Comparison of ENCODE assay signal across 1 cellular context in genomic region chr2:126975671-126976655, GRCh38.
TF ChIP-seq lines count a peak whose summit lies in the region.

No MANE protein-coding gene starts in this region.

TF ChIP-seq in HepG2, 621 proteins besides CTCF, POLR2A, EP300 and RAD21 (continued from another document and continues in another):
- TF ChIP-seq DR1 (CRISPR knock-in tag; IDR thresholded peaks at IDR 0.05) (0 out of 2 replicates have a peak, but pooled peaks have one; percentile 13), ZMYM3 (CRISPR knock-in tag; IDR thresholded peaks at IDR 0.05) (peak; percentile 56; the same call in 1 of the 2 replicates), CENPT (CRISPR knock-in tag; IDR thresholded peaks at IDR 0.05; ENCODE audit: low read depth) (no peak), ZNF660 (CRISPR knock-in tag; IDR thresholded peaks at IDR 0.05; ENCODE audit: borderline replicate concordance, low read depth) (no peak), IKZF4 (CRISPR knock-in tag; IDR thresholded peaks at IDR 0.05; ENCODE audit: borderline replicate concordance, low read depth, not compliant biosample characterization) (no peak), ZNF274 (CRISPR knock-in tag; IDR thresholded peaks at IDR 0.05) (no peak), MED8 (CRISPR knock-in tag; IDR thresholded peaks at IDR 0.05; ENCODE audit: insufficient replicate concordance) (peak; percentile 31), TBX2 (CRISPR knock-in tag; IDR thresholded peaks at IDR 0.05; ENCODE audit: borderline replicate concordance) (peak; percentile 22; the same call in 1 of the 2 replicates), KDM5B (CRISPR knock-in tag; IDR thresholded peaks at IDR 0.05; ENCODE audit: borderline replicate concordance) (0 out of 2 replicates have a peak, but pooled peaks have one; percentile 27), REPIN1 (CRISPR knock-in tag; IDR thresholded peaks at IDR 0.05; ENCODE audit: borderline replicate concordance, low read depth) (no peak), RBAK (CRISPR knock-in tag; IDR thresholded peaks at IDR 0.05) (no peak), ZNF891 (CRISPR knock-in tag; IDR thresholded peaks at IDR 0.05) (no peak), ZNF678 (CRISPR knock-in tag; IDR thresholded peaks at IDR 0.05) (no peak), NAIF1 (CRISPR knock-in tag; IDR thresholded peaks at IDR 0.05; ENCODE audit: borderline replicate concordance) (no peak), UBTF (CRISPR knock-in tag; IDR thresholded peaks at IDR 0.05) (no peak), FOXA3 (CRISPR knock-in tag; IDR thresholded peaks at IDR 0.05) (no peak), MIER2 (CRISPR knock-in tag; IDR thresholded peaks at IDR 0.05) (no peak), MEIS2 (CRISPR knock-in tag; IDR thresholded peaks at IDR 0.05) (no peak), TCF12 (IDR thresholded peaks at IDR 0.05) (no peak), TCF12 (CRISPR knock-in tag; IDR thresholded peaks at IDR 0.05) (no peak), CSRNP2 (CRISPR knock-in tag; conservative IDR thresholded peaks at IDR 0.05; ENCODE audit: low read depth) (no peak), ZNF292 (CRISPR knock-in tag; IDR thresholded peaks at IDR 0.05; ENCODE audit: borderline replicate concordance, low read depth) (no peak), ZNF136 (CRISPR knock-in tag; IDR thresholded peaks at IDR 0.05; ENCODE audit: low read depth) (no peak), ZNF354B (CRISPR knock-in tag; IDR thresholded peaks at IDR 0.05) (no peak), CEBPB (IDR thresholded peaks at IDR 0.05; ENCODE audit: borderline replicate concordance, low read depth, low read length) (peak; percentile 15; the same call in 1 of the 2 replicates), ZIK1 (CRISPR knock-in tag; IDR thresholded peaks at IDR 0.05; ENCODE audit: borderline replicate concordance, low read depth) (0 out of 2 replicates have a peak, but pooled peaks have one; percentile 39), BHLHE40 (IDR thresholded peaks at IDR 0.05; ENCODE audit: low read length) (no peak), ZBTB42 (CRISPR knock-in tag; IDR thresholded peaks at IDR 0.05) (no peak), ZNF776 (CRISPR knock-in tag; IDR thresholded peaks at IDR 0.05) (no peak), SNAPC2 (CRISPR knock-in tag; IDR thresholded peaks at IDR 0.05) (0 out of 2 replicates have a peak, but pooled peaks have one; percentile 38), ZNF10 (CRISPR knock-in tag; IDR thresholded peaks at IDR 0.05; ENCODE audit: borderline replicate concordance, low read depth) (no peak), RBM39 (IDR thresholded peaks at IDR 0.05; ENCODE audit: low read depth, low read length, poor library complexity, severe bottlenecking) (peak; percentile 49), ZNF552 (CRISPR knock-in tag; IDR thresholded peaks at IDR 0.05; ENCODE audit: borderline replicate concordance) (no peak), XRCC5 (optimal IDR thresholded peaks at IDR 0.05; ENCODE audit: low read length) (no peak), NFYC (CRISPR knock-in tag; IDR thresholded peaks at IDR 0.05) (no peak), MXD3 (CRISPR knock-in tag; IDR thresholded peaks at IDR 0.05) (no peak), ZNF710 (CRISPR knock-in tag; IDR thresholded peaks at IDR 0.05; ENCODE audit: borderline replicate concordance) (no peak), U2AF1 (optimal IDR thresholded peaks at IDR 0.05; ENCODE audit: low read depth, low read length) (no peak), CHD4 (IDR thresholded peaks at IDR 0.05; ENCODE audit: borderline replicate concordance, low read length) (no peak), ZNF616 (CRISPR knock-in tag; IDR thresholded peaks at IDR 0.05; ENCODE audit: low read depth) (no peak), ISX (CRISPR knock-in tag; conservative IDR thresholded peaks at IDR 0.05) (no peak), MZF1 (CRISPR knock-in tag; IDR thresholded peaks at IDR 0.05; ENCODE audit: borderline replicate concordance) (no peak), ZNF770 (CRISPR knock-in tag; IDR thresholded peaks at IDR 0.05) (peak; percentile 93), NR2F1 (CRISPR knock-in tag; IDR thresholded peaks at IDR 0.05) (no peak), ISL2 (CRISPR knock-in tag; IDR thresholded peaks at IDR 0.05) (no peak), ZNF460 (CRISPR knock-in tag; IDR thresholded peaks at IDR 0.05; ENCODE audit: borderline replicate concordance) (no peak), ZSCAN31 (CRISPR knock-in tag; IDR thresholded peaks at IDR 0.05; ENCODE audit: low read depth) (no peak), NFKB2 (CRISPR knock-in tag; IDR thresholded peaks at IDR 0.05; ENCODE audit: borderline replicate concordance) (0 out of 2 replicates have a peak, but pooled peaks have one; percentile 31)
- TF ChIP-seq, protein P1, sequence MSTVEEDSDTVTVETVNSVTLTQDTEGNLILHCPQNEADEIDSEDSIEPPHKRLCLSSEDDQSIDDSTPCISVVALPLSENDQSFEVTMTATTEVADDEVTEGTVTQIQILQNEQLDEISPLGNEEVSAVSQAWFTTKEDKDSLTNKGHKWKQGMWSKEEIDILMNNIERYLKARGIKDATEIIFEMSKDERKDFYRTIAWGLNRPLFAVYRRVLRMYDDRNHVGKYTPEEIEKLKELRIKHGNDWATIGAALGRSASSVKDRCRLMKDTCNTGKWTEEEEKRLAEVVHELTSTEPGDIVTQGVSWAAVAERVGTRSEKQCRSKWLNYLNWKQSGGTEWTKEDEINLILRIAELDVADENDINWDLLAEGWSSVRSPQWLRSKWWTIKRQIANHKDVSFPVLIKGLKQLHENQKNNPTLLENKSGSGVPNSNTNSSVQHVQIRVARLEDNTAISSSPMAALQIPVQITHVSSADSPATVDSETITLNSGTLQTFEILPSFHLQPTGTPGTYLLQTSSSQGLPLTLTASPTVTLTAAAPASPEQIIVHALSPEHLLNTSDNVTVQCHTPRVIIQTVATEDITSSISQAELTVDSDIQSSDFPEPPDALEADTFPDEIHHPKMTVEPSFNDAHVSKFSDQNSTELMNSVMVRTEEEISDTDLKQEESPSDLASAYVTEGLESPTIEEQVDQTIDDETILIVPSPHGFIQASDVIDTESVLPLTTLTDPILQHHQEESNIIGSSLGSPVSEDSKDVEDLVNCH (CRISPR knock-in tag; IDR thresholded peaks at IDR 0.05), result no peak
- TF ChIP-seq, protein P2, sequence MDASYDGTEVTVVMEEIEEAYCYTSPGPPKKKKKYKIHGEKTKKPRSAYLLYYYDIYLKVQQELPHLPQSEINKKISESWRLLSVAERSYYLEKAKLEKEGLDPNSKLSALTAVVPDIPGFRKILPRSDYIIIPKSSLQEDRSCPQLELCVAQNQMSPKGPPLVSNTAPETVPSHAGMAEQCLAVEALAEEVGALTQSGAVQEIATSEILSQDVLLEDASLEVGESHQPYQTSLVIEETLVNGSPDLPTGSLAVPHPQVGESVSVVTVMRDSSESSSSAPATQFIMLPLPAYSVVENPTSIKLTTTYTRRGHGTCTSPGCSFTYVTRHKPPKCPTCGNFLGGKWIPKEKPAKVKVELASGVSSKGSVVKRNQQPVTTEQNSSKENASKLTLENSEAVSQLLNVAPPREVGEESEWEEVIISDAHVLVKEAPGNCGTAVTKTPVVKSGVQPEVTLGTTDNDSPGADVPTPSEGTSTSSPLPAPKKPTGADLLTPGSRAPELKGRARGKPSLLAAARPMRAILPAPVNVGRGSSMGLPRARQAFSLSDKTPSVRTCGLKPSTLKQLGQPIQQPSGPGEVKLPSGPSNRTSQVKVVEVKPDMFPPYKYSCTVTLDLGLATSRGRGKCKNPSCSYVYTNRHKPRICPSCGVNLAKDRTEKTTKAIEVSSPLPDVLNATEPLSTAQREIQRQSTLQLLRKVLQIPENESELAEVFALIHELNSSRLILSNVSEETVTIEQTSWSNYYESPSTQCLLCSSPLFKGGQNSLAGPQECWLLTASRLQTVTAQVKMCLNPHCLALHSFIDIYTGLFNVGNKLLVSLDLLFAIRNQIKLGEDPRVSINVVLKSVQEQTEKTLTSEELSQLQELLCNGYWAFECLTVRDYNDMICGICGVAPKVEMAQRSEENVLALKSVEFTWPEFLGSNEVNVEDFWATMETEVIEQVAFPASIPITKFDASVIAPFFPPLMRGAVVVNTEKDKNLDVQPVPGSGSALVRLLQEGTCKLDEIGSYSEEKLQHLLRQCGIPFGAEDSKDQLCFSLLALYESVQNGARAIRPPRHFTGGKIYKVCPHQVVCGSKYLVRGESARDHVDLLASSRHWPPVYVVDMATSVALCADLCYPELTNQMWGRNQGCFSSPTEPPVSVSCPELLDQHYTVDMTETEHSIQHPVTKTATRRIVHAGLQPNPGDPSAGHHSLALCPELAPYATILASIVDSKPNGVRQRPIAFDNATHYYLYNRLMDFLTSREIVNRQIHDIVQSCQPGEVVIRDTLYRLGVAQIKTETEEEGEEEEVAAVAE (CRISPR knock-in tag; IDR thresholded peaks at IDR 0.05; ENCODE audit: borderline replicate concordance), result no peak
- TF ChIP-seq, protein P3, sequence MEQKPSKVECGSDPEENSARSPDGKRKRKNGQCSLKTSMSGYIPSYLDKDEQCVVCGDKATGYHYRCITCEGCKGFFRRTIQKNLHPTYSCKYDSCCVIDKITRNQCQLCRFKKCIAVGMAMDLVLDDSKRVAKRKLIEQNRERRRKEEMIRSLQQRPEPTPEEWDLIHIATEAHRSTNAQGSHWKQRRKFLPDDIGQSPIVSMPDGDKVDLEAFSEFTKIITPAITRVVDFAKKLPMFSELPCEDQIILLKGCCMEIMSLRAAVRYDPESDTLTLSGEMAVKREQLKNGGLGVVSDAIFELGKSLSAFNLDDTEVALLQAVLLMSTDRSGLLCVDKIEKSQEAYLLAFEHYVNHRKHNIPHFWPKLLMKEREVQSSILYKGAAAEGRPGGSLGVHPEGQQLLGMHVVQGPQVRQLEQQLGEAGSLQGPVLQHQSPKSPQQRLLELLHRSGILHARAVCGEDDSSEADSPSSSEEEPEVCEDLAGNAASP (CRISPR knock-in tag; IDR thresholded peaks at IDR 0.05; ENCODE audit: borderline replicate concordance), result peak; percentile 60; the same call in 1 of the 2 replicates
- TF ChIP-seq, protein P4, sequence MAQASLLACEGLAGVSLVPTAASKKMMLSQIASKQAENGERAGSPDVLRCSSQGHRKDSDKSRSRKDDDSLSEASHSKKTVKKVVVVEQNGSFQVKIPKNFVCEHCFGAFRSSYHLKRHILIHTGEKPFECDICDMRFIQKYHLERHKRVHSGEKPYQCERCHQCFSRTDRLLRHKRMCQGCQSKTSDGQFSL (CRISPR knock-in tag; IDR thresholded peaks at IDR 0.05), result no peak
- TF ChIP-seq, protein P5, sequence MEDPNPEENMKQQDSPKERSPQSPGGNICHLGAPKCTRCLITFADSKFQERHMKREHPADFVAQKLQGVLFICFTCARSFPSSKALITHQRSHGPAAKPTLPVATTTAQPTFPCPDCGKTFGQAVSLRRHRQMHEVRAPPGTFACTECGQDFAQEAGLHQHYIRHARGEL (CRISPR knock-in tag; IDR thresholded peaks at IDR 0.05), result no peak
